Comparison of ENCODE assay signal across 8 cellular contexts in the genomic region with DNA sequence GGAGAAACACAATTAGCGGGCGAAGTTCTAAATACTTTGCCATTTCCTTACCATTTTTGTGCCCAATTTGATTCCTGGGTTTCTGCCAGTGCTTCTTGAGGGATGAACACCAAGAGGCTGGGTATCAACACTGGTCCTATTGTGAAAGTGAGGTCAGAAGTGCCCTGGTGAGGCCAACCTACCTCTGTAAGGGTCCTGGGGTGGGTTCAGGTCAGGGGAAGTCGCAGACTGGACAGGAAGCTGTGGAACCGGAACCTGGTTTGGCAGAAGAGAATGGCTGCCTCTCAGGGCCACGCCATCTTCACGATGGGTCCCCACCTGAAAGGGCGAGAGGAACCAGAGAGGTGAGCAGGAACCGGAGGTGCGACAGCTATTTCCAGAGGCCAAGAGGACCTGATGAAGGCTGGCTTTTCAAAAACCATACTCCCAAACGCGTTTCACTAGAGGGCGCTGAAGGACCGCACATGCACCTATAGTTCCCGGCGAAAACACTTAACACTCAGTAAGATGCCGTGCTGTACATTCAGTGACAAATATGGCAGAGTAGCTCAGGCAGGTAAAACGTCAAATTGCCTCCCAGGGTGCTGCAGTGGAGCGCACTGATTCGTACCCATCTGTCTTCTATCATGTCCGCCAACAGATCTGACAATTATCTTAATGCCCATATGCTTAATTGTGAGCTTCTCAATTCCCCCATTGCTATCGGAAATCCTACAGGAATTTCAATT.
DNase-seq lines count a peak whose midpoint lies in the region; ATAC-seq and TF ChIP-seq lines count a peak whose summit lies in the region.

No MANE protein-coding gene starts in this region.

- H3K9me3 Mint-ChIP-seq in dendritic cell treated with granulocyte-macrophage colony-stimulating factor and Interleukin-4, amounts not matched to agents 40 ng/mL and 50 ng/mL, for 4 days = no peaks in the 10 kb centered on the region

- peak; percentile 92 for TF ChIP-seq CTCF in AG10803 (conservative IDR thresholded peaks at IDR 0.05; ENCODE audit: low read length)
- peak; percentile 74 for TF ChIP-seq CTCF in WI38 (IDR thresholded peaks at IDR 0.05; ENCODE audit: low read depth, low read length)
- peak in 1 of 3 donors; percentile 38 for TF ChIP-seq CTCF in lower leg skin (IDR thresholded peaks at IDR 0.05)

- H3K27ac Mint-ChIP-seq in dendritic cell treated with granulocyte-macrophage colony-stimulating factor and Interleukin-4, amounts not matched to agents 40 ng/mL and 50 ng/mL, for 4 days = peak overlapping the region; percentile 17

- ATAC-seq in GM19025 (IDR thresholded peaks at IDR 0.05; ENCODE audit: low read depth, unreplicated experiment) (peak; percentile 67), HG03175 (IDR thresholded peaks at IDR 0.05; ENCODE audit: unreplicated experiment) (peak; percentile 89)

- no peak overlapping the region for H3K4me3 Mint-ChIP-seq in dendritic cell treated with granulocyte-macrophage colony-stimulating factor and Interleukin-4, amounts not matched to agents 40 ng/mL and 50 ng/mL, for 4 days

- WGBS in lower leg skin, 2 donors = 38 to 41% methylated on average over 21 of the region's 21 CpGs

- peaks cover 21% of the 10 kb centered on the region for H3K4me1 Mint-ChIP-seq in dendritic cell treated with granulocyte-macrophage colony-stimulating factor and Interleukin-4, amounts not matched to agents 40 ng/mL and 50 ng/mL, for 4 days (ENCODE audit: low read depth)

- DNase-seq in AG10803 (ENCODE audit: low read depth) (peak; percentile 76), NCI-H2171 treated with DMSO at 0.1 percent for 48 hours (lab: John Stamatoyannopoulos, UW) (peak; percentile 99), lower leg skin (ENCODE audit: low spot score in 2 of 2) (peak; percentile 77 to 93)
- peak; percentile 27 to 31 (median 30) for DNase-seq in stimulated activated CD4-positive, alpha-beta T cell treated with anti-CD3 and anti-CD28 coated beads, TNF-alpha, amount 100 ng/mL, for 48 hours (ENCODE audit: low read depth in 3 of 3)

- H3K4me3 ChIP-seq in AG10803 (ENCODE audit: low read length) (no peak overlapping the region), WI38 (ENCODE audit: low read depth, low read length) (no peak overlapping the region), lower leg skin (ENCODE audit: low read depth, poor library complexity, severe bottlenecking) (no peak overlapping the region)

- no peak for TF ChIP-seq POLR2A in lower leg skin (IDR thresholded peaks at IDR 0.05)

- peaks cover 65% of the 10 kb centered on the region for H3K36me3 Mint-ChIP-seq in dendritic cell treated with granulocyte-macrophage colony-stimulating factor and Interleukin-4, amounts not matched to agents 40 ng/mL and 50 ng/mL, for 4 days (ENCODE audit: low read depth)

- H3K27me3 Mint-ChIP-seq in dendritic cell treated with granulocyte-macrophage colony-stimulating factor and Interleukin-4, amounts not matched to agents 40 ng/mL and 50 ng/mL, for 4 days = no peaks in the 10 kb centered on the region

- intact Hi-C loops in dendritic cell treated with granulocyte-macrophage colony-stimulating factor and Interleukin-4, amounts not matched to agents 40 ng/mL and 50 ng/mL, for 4 days (cut with micrococcal nuclease) = loop anchor here (2.0 to 5.0 kb wide), 5 partner anchors 40 to 1342 kb away; no protein-coding TSS in a partner anchor
- intact Hi-C loops in lower leg skin (cut with DNase I; ENCODE audit: low total_unique reads) = no loop called here

Comparison
In these comparisons a context has a peak if more than half of its experiments do, and no peak if none do; other contexts are left out.
1. DNase-seq: peak in every context shown above with its lines; median percentile 99 in NCI-H2171 treated with DMSO at 0.1 percent for 48 hours; 85 in lower leg skin; 76 in AG10803; 30 in stimulated activated CD4-positive, alpha-beta T cell treated with anti-CD3 and anti-CD28 coated beads, TNF-alpha, amount 100 ng/mL, for 48 hours.